Comparison of ENCODE assay signal across 29 cellular contexts in genomic region chr22:38106814-38107578, GRCh38. TPM values are rescaled to one million over a fixed set of nuclear protein-coding genes. Genes with fewer than 3 reads are reported as not detected.
DNase-seq lines count a peak whose midpoint lies in the region; ATAC-seq and TF ChIP-seq lines count a peak whose summit lies in the region.
"Had no signal": no experiment of that assay in that cellular context is flagged by ENCODE, and none has a peak within 500 bp of the region (broad histone marks: within the 10 kb centered on the region; RNA-seq: fewer than 3 reads in every experiment).

No MANE protein-coding gene starts in this region.

- H3K9me3 ChIP-seq in sigmoid colon = no peaks in the 10 kb centered on the region
- H3K9me3 ChIP-seq: ovary had no signal

- no peak for TF ChIP-seq CTCF in sigmoid colon (IDR thresholded peaks at IDR 0.05)
- no peak for TF ChIP-seq CTCF in GM10266 (IDR thresholded peaks at IDR 0.05; ENCODE audit: control insufficient read depth, insufficient read depth, low read depth, missing control alignments)

- intact Hi-C loops in sigmoid colon (cut with DNase I) = no loop called here

- H3K36me3 Mint-ChIP-seq in stimulated activated effector memory CD8-positive, alpha-beta T cell treated with anti-CD3 and anti-CD28 coated beads, Interleukin-12 subunit alpha, Interleukin-12 subunit beta, amount 100 ng/mL, for 72 hours = peaks cover 15% of the 10 kb centered on the region

- peaks cover 34% of the 10 kb centered on the region for H3K4me1 Mint-ChIP-seq in stimulated activated effector memory CD8-positive, alpha-beta T cell treated with anti-CD3 and anti-CD28 coated beads, Interleukin-12 subunit alpha, Interleukin-12 subunit beta, amount 100 ng/mL, for 72 hours

- TF ChIP-seq EP300 in sigmoid colon (IDR thresholded peaks at IDR 0.05) = no peak

- DNase-seq in H7 = peak; percentile 52
- peak; percentile 34 for DNase-seq in medulla oblongata (ENCODE audit: extremely low spot score)
- no peak for DNase-seq in stimulated activated effector memory CD8-positive, alpha-beta T cell treated with anti-CD3 and anti-CD28 coated beads, Interleukin-12 subunit alpha, Interleukin-12 subunit beta, amount 100 ng/mL, for 72 hours (ENCODE audit: low spot score in 2 of 2)
- DNase-seq in sigmoid colon = no peak
- DNase-seq in GM10266 (ENCODE audit: extremely low spot score) = no peak
- DNase-seq in SW 1271 (lab: John Stamatoyannopoulos, UW) = no peak
- DNase-seq: activated CD4-positive, alpha-beta memory T cell treated with anti-CD3 and anti-CD28 coated beads, Interleukin-2, amount 10 ng/mL, durations not matched to agents 7 days and 5 days; activated CD8-positive, alpha-beta memory T cell treated with anti-CD3 and anti-CD28 coated beads, Interleukin-2, amount 50 U/mL, for 48 hours; CD4-positive, alpha-beta T cell; endodermal cell; foreskin keratinocyte; naive thymus-derived CD8-positive, alpha-beta T cell; NCI-H1092; NCI-H1694 treated with DMSO at 0.1 percent for 48 hours; NK-92 treated with Interleukin-12 subunit alpha and Interleukin-12 subunit beta, amount 100 ng/mL, for 24 hours; ovary; stimulated activated CD4-positive, alpha-beta T cell treated with anti-CD3 and anti-CD28 coated beads, Interleukin-2, amount 100 ng/mL, for 48 hours had no signal

- no peak for TF ChIP-seq POLR2A in sigmoid colon (IDR thresholded peaks at IDR 0.05)

- H3K27ac ChIP-seq in cingulate gyrus (ENCODE audit: low read depth, low read length) (peak overlapping the region; percentile 19), sigmoid colon (no peak overlapping the region)
- H3K27ac ChIP-seq: foreskin keratinocyte, GM23248, ovary had no signal

- H3K9me3 Mint-ChIP-seq in stimulated activated effector memory CD8-positive, alpha-beta T cell treated with anti-CD3 and anti-CD28 coated beads, Interleukin-12 subunit alpha, Interleukin-12 subunit beta, amount 100 ng/mL, for 72 hours = no peaks in the 10 kb centered on the region
- H3K9me3 Mint-ChIP-seq: activated CD4-positive, alpha-beta memory T cell treated with anti-CD3 and anti-CD28 coated beads, Interleukin-2, amount 10 ng/mL, durations not matched to agents 7 days and 5 days; activated naive CD4-positive, alpha-beta T cell treated with anti-CD3 and anti-CD28 coated beads, Interleukin-2, amount 50 U/mL, for 24 hours; activated T-helper 2 cell treated with anti-CD3 and anti-CD28 coated beads, Interferon-gamma antibody, Interleukin-2, Interleukin-4, amounts not matched to agents 10 μg/mL and 5 μg/mL and 100 μg/mL, durations not matched to agents 14 hours and 24 hours and 36 hours; CD4-positive, alpha-beta T cell; endodermal cell; IgD-negative memory B cell; naive thymus-derived CD8-positive, alpha-beta T cell had no signal

- H3K4me1 ChIP-seq in sigmoid colon = no peaks in the 10 kb centered on the region
- H3K4me1 ChIP-seq: foreskin keratinocyte had no signal

- WGBS in sigmoid colon, 2 donors = 56 to 81% methylated on average over 17 of the region's 17 CpGs

- no peak for ATAC-seq in stimulated activated effector memory CD8-positive, alpha-beta T cell treated with anti-CD3 and anti-CD28 coated beads, Interleukin-12 subunit alpha, Interleukin-12 subunit beta, amount 100 ng/mL, for 72 hours
- no peak for ATAC-seq in HG02759 (IDR thresholded peaks at IDR 0.05; ENCODE audit: unreplicated experiment)
- ATAC-seq: esophagus mucosa; foreskin keratinocyte; naive thymus-derived CD8-positive, alpha-beta T cell had no signal

- no peaks in the 10 kb centered on the region for H3K27me3 ChIP-seq in H7 (ENCODE audit: control insufficient read depth, insufficient read depth, low read length)
- no peaks in the 10 kb centered on the region for H3K27me3 ChIP-seq in sigmoid colon
- H3K27me3 ChIP-seq: foreskin keratinocyte, ovary had no signal

- no peak overlapping the region for H3K4me3 ChIP-seq in H7 (ENCODE audit: insufficient read depth, low read depth, low read length)
- no peak overlapping the region for H3K4me3 ChIP-seq in sigmoid colon
- H3K4me3 ChIP-seq: GM23248, ovary had no signal

- H3K4me3 Mint-ChIP-seq in stimulated activated effector memory CD8-positive, alpha-beta T cell treated with anti-CD3 and anti-CD28 coated beads, Interleukin-12 subunit alpha, Interleukin-12 subunit beta, amount 100 ng/mL, for 72 hours = no peak overlapping the region
- H3K4me3 Mint-ChIP-seq: activated CD4-positive, alpha-beta memory T cell treated with anti-CD3 and anti-CD28 coated beads, Interleukin-2, amount 10 ng/mL, durations not matched to agents 7 days and 5 days; activated naive CD4-positive, alpha-beta T cell treated with anti-CD3 and anti-CD28 coated beads, Interleukin-2, amount 50 U/mL, for 24 hours; CD4-positive, alpha-beta T cell; endodermal cell; IgD-negative memory B cell; naive thymus-derived CD8-positive, alpha-beta T cell had no signal

- peak overlapping the region; percentile 2 for H3K27ac Mint-ChIP-seq in stimulated activated effector memory CD8-positive, alpha-beta T cell treated with anti-CD3 and anti-CD28 coated beads, Interleukin-12 subunit alpha, Interleukin-12 subunit beta, amount 100 ng/mL, for 72 hours
- H3K27ac Mint-ChIP-seq: activated CD4-positive, alpha-beta memory T cell treated with anti-CD3 and anti-CD28 coated beads, Interleukin-2, amount 10 ng/mL, durations not matched to agents 7 days and 5 days; activated naive CD4-positive, alpha-beta T cell treated with anti-CD3 and anti-CD28 coated beads, Interleukin-2, amount 50 U/mL, for 24 hours; activated T-helper 2 cell treated with anti-CD3 and anti-CD28 coated beads, Interferon-gamma antibody, Interleukin-2, Interleukin-4, amounts not matched to agents 10 μg/mL and 5 μg/mL and 100 μg/mL, durations not matched to agents 14 hours and 24 hours and 36 hours; CD4-positive, alpha-beta T cell; endodermal cell; IgD-negative memory B cell had no signal

- no peaks in the 10 kb centered on the region for H3K36me3 ChIP-seq in H7 (replicated peaks; ENCODE audit: control insufficient read depth, insufficient read depth, low read length)
- H3K36me3 ChIP-seq in sigmoid colon = no peaks in the 10 kb centered on the region
- H3K36me3 ChIP-seq: ovary had no signal

RNA-seq across cellular contexts. Expression of gene BAIAP2L2, which starts 3.5 kb away (rescaled TPM):
- 1.0 and 2.7 TPM in 2 replicates for total RNA-seq in H7 (2014; rRNA removed; shearing (Covaris generic))
- total RNA-seq in sigmoid colon = under 1 TPM; 0.16 to 0.71 (median 0.27) TPM
- polyA plus RNA-seq in sigmoid colon = 10 to 100 TPM; 25.8 to 48.7 (median 34.7) TPM
- polyA plus RNA-seq: IgD-negative memory B cell; naive thymus-derived CD8-positive, alpha-beta T cell had no signal

RNA-seq across cellular contexts. Expression of gene SLC16A8, which starts 23.0 kb away (rescaled TPM):
- total RNA-seq in H7 (2014; rRNA removed; shearing (Covaris generic)) = not detected in 2 replicates
- under 1 TPM in 2 of 4 donors, not detected in 2; 0.55 to 0.71 TPM for total RNA-seq in sigmoid colon
- under 1 TPM in 1 of 3 donors, not detected in 2; 0.20 TPM for polyA plus RNA-seq in sigmoid colon
- total RNA-seq: activated CD4-positive, alpha-beta memory T cell treated with anti-CD3 and anti-CD28 coated beads, Interleukin-2, amount 10 ng/mL, durations not matched to agents 7 days and 5 days; activated T-helper 2 cell treated with anti-CD3 and anti-CD28 coated beads, Interferon-gamma antibody, Interleukin-2, Interleukin-4, amounts not matched to agents 10 μg/mL and 5 μg/mL and 100 μg/mL, durations not matched to agents 14 hours and 24 hours and 36 hours; cardiac septum; CD4-positive, alpha-beta T cell; foreskin keratinocyte; mesenteric fat pad; naive thymus-derived CD8-positive, alpha-beta T cell; renal cortical epithelial cell; SK-MEL-5; T-helper 1 cell treated with Interleukin-12 subunit alpha and Interleukin-12 subunit beta and Interleukin-4 antibody, amounts not matched to agents 30 ng/mL and 1 ng/mL, for 36 hours had no signal
- polyA plus RNA-seq: IgD-negative memory B cell; naive thymus-derived CD8-positive, alpha-beta T cell had no signal

RNA-seq across cellular contexts. Expression of gene PICK1, which starts 49.8 kb away (rescaled TPM):
- 19.4 and 20.3 TPM in 2 replicates for total RNA-seq in H7 (2014; rRNA removed; shearing (Covaris generic))
- total RNA-seq in sigmoid colon = 10 to 100 TPM; 14.3 to 21.7 (median 17.2) TPM
- polyA plus RNA-seq in sigmoid colon = 10 to 100 TPM; 21.0 to 38.9 (median 25.4) TPM

Comparison
In these comparisons a context has a peak if more than half of its experiments do, and no peak if none do; other contexts are left out.
1. DNase-seq: peak in H7 (single experiment) and medulla oblongata (single experiment); none in stimulated activated effector memory CD8-positive, alpha-beta T cell treated with anti-CD3 and anti-CD28 coated beads, Interleukin-12 subunit alpha, Interleukin-12 subunit beta, amount 100 ng/mL, for 72 hours (0 of 2), sigmoid colon (single experiment), GM10266 (single experiment) and SW 1271 (0 of 2).